Comparison of ENCODE assay signal across 14 cellular contexts in genomic region chr19:35844482-35845214, GRCh38. TPM values are rescaled to one million over a fixed set of nuclear protein-coding genes. Genes with fewer than 3 reads are reported as not detected.
A peak's percentile ranks its signal among the peaks of the same experiment; 100 is the strongest.
DNase-seq lines count a peak whose midpoint lies in the region; ATAC-seq and TF ChIP-seq lines count a peak whose summit lies in the region.
"Had no signal": no experiment of that assay in that cellular context is flagged by ENCODE, and none has a peak within 500 bp of the region (broad histone marks: within the 10 kb centered on the region; RNA-seq: fewer than 3 reads in every experiment).

No MANE protein-coding gene starts in this region.

- H3K4me1 Mint-ChIP-seq in naive B cell: peaks cover 10 to 23% (median 19%) of the 10 kb centered on the region in 3 donors

- H3K36me3 ChIP-seq in ES-I3 (ENCODE audit: insufficient read depth, low read length) (no peaks in the 10 kb centered on the region), adipocyte (ENCODE audit: control insufficient read depth, insufficient read depth, low read length, severe bottlenecking) (no peaks in the 10 kb centered on the region)
- H3K36me3 ChIP-seq: ovary had no signal

- TF ChIP-seq CTCF in 22Rv1 (IDR thresholded peaks at IDR 0.05): no peak

- peaks cover 65% of the 10 kb centered on the region for H3K27me3 ChIP-seq in adipocyte (replicated peaks; ENCODE audit: control insufficient read depth, insufficient read depth, low read length)
- H3K27me3 ChIP-seq: ovary had no signal

- H3K4me1 ChIP-seq in ES-I3 (ENCODE audit: insufficient read depth, low read length): no peaks in the 10 kb centered on the region; the same call in 1 of the 2 replicates
- peaks cover 7% of the 10 kb centered on the region for H3K4me1 ChIP-seq in adipocyte (ENCODE audit: control insufficient read depth, insufficient read depth, low read length)

- no peak for ATAC-seq in naive B cell (ENCODE audit: low read depth in 2 of 2)
- ATAC-seq in HG03571 (IDR thresholded peaks at IDR 0.05; ENCODE audit: unreplicated experiment): no peak
- ATAC-seq in GM19463 (IDR thresholded peaks at IDR 0.05; ENCODE audit: unreplicated experiment): no peak

- H3K27ac ChIP-seq in 22Rv1: peak overlapping the region; percentile 15; the same call in 1 of the 2 replicates
- H3K27ac ChIP-seq: C4-2B, KMS-11, ovary had no signal

- peak overlapping the region; percentile 33; the same call in 1 of the 2 replicates for H3K9ac ChIP-seq in ES-I3 (ENCODE audit: low read depth, low read length)
- no peak overlapping the region for H3K9ac ChIP-seq in adipocyte (ENCODE audit: low read length)
- H3K9ac ChIP-seq: KMS-11 had no signal

- peak overlapping the region; percentile 44 for H3K4me3 ChIP-seq in adipocyte (ENCODE audit: low read length)
- H3K4me3 ChIP-seq: ovary had no signal

- DNase-seq in adipocyte (ENCODE audit: low read depth) (no peak), naive B cell (no peak), activated gamma-delta T cell treated with Interleukin-2 at 50 U/mL for 16 hours (no peak), T-helper 9 cell (no peak)
- DNase-seq: cortex of kidney, GF-D8, NCI-H1694, ovary had no signal

- H3K4me3 Mint-ChIP-seq in naive B cell: peak overlapping the region; percentile 50 to 79 (median 72)

- H3K9me3 Mint-ChIP-seq in naive B cell: peaks cover 5 to 22% (median 9%) of the 10 kb centered on the region in 7 donors

- H3K27me3 Mint-ChIP-seq in naive B cell: peaks cover 50 to 77% (median 66%) of the 10 kb centered on the region in 3 donors

- H3K9me3 ChIP-seq in ES-I3 (ENCODE audit: control insufficient read depth, insufficient read depth, low read length) (no peaks in the 10 kb centered on the region), adipocyte (ENCODE audit: control insufficient read depth, low read length) (peaks cover 12% of the 10 kb centered on the region)

- H3K27ac Mint-ChIP-seq in naive B cell: peak overlapping the region in 1 of 6 donors; percentile 38

- H3K36me3 Mint-ChIP-seq in naive B cell: peaks cover 0 to 26% of the 10 kb centered on the region in 2 donors

RNA-seq across cellular contexts. Expression of gene NPHS1, which starts 7.7 kb away (rescaled TPM):
- not detected for polyA plus RNA-seq in naive B cell (ENCODE audit: low read depth in 6 of 6)

RNA-seq across cellular contexts. Expression of gene KIRREL2, which starts 12.1 kb away (rescaled TPM):
- not detected for polyA plus RNA-seq in naive B cell (ENCODE audit: low read depth in 6 of 6)

RNA-seq across cellular contexts. Expression of gene APLP1, which starts 23.7 kb away (rescaled TPM):
- not detected for polyA plus RNA-seq in naive B cell (ENCODE audit: low read depth in 6 of 6)

RNA-seq across cellular contexts. Expression of gene PRODH2, which starts 32.0 kb away (rescaled TPM):
- not detected for polyA plus RNA-seq in naive B cell (ENCODE audit: low read depth in 6 of 6)
- polyA plus RNA-seq: ovary had no signal

RNA-seq across cellular contexts. Expression of gene NFKBID, which starts 55.7 kb away (rescaled TPM):
- 10 to 100 TPM; 13.5 to 79.7 (median 55.3) TPM for polyA plus RNA-seq in naive B cell (ENCODE audit: low read depth in 6 of 6)
